In genomic region chr3:159787794-159788205, GRCh38 we compare ENCODE assay signal across 9 cellular contexts. TPM values are rescaled to one million over a fixed set of nuclear protein-coding genes. Genes with fewer than 3 reads are reported as not detected.
DNase-seq lines count a peak whose midpoint lies in the region; ATAC-seq and TF ChIP-seq lines count a peak whose summit lies in the region.
"Had no signal": no experiment of that assay in that cellular context is flagged by ENCODE, and none has a peak within 500 bp of the region (broad histone marks: within the 10 kb centered on the region; RNA-seq: fewer than 3 reads in every experiment).

No MANE protein-coding gene starts in this region.

- TF ChIP-seq CTCF in fibroblast of mammary gland (conservative IDR thresholded peaks at IDR 0.05; ENCODE audit: control insufficient read depth, insufficient read depth, low read depth, low read length), result no peak
- TF ChIP-seq CTCF in neural crest cell (conservative IDR thresholded peaks at IDR 0.05), result no peak
- no peak for TF ChIP-seq CTCF in body of pancreas (IDR thresholded peaks at IDR 0.05)

- H3K4me3 Mint-ChIP-seq in neural crest cell, result no peak overlapping the region
- H3K4me3 Mint-ChIP-seq in activated T-cell treated with anti-CD3 and anti-CD28 coated beads, Interleukin-2, amount 50 U/mL, for 4 hours, result no peak overlapping the region

- H3K27me3 Mint-ChIP-seq in neural crest cell (ENCODE audit: low read depth), result no peaks in the 10 kb centered on the region
- H3K27me3 Mint-ChIP-seq in activated T-cell treated with anti-CD3 and anti-CD28 coated beads, Interleukin-2, amount 50 U/mL, for 4 hours (ENCODE audit: low read depth), result peaks cover 4% of the 10 kb centered on the region

- DNase-seq in EH (ENCODE audit: low read depth) (peak; percentile 68), SJCRH30 (peak; percentile 35 to 54), fibroblast of mammary gland (ENCODE audit: low read depth) (peak; percentile 51), neural crest cell (ENCODE audit: low read depth, low spot score) (no peak), body of pancreas (no peak)
- DNase-seq in activated T-cell treated with anti-CD3 and anti-CD28 coated beads, Interleukin-2, amount 50 U/mL, for 4 hours, result no peak
- DNase-seq: activated T-cell treated with anti-CD3 and anti-CD28 coated beads for 4 hours had no signal

- no peak for TF ChIP-seq POLR2A in body of pancreas (IDR thresholded peaks at IDR 0.05)

- H3K27ac Mint-ChIP-seq in neural crest cell (ENCODE audit: unreplicated experiment), result peak overlapping the region; percentile 19

- H3K36me3 ChIP-seq in SJCRH30 (no peaks in the 10 kb centered on the region), body of pancreas (replicated peaks in 1 of 2; ENCODE audit: insufficient read depth in 1 of 2, low read depth in 2 of 2) (no peaks in the 10 kb centered on the region)

- no peaks in the 10 kb centered on the region for H3K4me1 Mint-ChIP-seq in neural crest cell
- no peaks in the 10 kb centered on the region for H3K4me1 Mint-ChIP-seq in activated T-cell treated with anti-CD3 and anti-CD28 coated beads, Interleukin-2, amount 50 U/mL, for 4 hours (ENCODE audit: low read depth)

- no peaks in the 10 kb centered on the region for H3K9me3 Mint-ChIP-seq in neural crest cell
- H3K9me3 Mint-ChIP-seq in activated T-cell treated with anti-CD3 and anti-CD28 coated beads, Interleukin-2, amount 50 U/mL, for 4 hours, result no peaks in the 10 kb centered on the region

- H3K4me3 ChIP-seq in SJCRH30 (no peak overlapping the region), fibroblast of mammary gland (ENCODE audit: control insufficient read depth, low read depth, low read length) (no peak overlapping the region), body of pancreas (no peak overlapping the region)

- H3K27me3 ChIP-seq in SJCRH30 (no peaks in the 10 kb centered on the region), body of pancreas (no peaks in the 10 kb centered on the region)

- no peaks in the 10 kb centered on the region for H3K36me3 Mint-ChIP-seq in neural crest cell (ENCODE audit: low read depth)
- no peaks in the 10 kb centered on the region for H3K36me3 Mint-ChIP-seq in activated T-cell treated with anti-CD3 and anti-CD28 coated beads, Interleukin-2, amount 50 U/mL, for 4 hours (ENCODE audit: insufficient read depth)

- 54 to 56% methylated on average over 5 of the region's 5 CpGs for WGBS in body of pancreas, 2 donors

- H3K9me3 ChIP-seq in SJCRH30 (replicated peaks) (no peaks in the 10 kb centered on the region), body of pancreas (no peaks in the 10 kb centered on the region)

- intact Hi-C loops in body of pancreas (cut with DNase I), result no loop called here

- H3K27ac ChIP-seq in SJCRH30 (peak overlapping the region; percentile 53), body of pancreas (no peak overlapping the region)

- H3K4me1 ChIP-seq in SJCRH30 (peaks cover 59% of the 10 kb centered on the region), body of pancreas (no peaks in the 10 kb centered on the region)

- ATAC-seq in activated T-cell treated with anti-CD3 and anti-CD28 coated beads, Interleukin-2, amount 50 U/mL, for 4 hours, result no peak
- ATAC-seq in body of pancreas (no peak), HG03571 (IDR thresholded peaks at IDR 0.05; ENCODE audit: unreplicated experiment) (no peak), GM21737 (IDR thresholded peaks at IDR 0.05; ENCODE audit: unreplicated experiment) (no peak)

RNA-seq across cellular contexts. Expression of gene SCHIP1, which starts 51.9 kb away (rescaled TPM):
- 1.5 and 2.2 TPM in 2 replicates for total RNA-seq in SJCRH30 (2014; rRNA removed; shearing (Covaris generic))
- total RNA-seq in neural crest cell (30.3 and 31.6 TPM in 2 replicates), body of pancreas (1 to 10 TPM in 1 of 2 donors, under 1 TPM in 1; 0.66 to 1.3 TPM)
- total RNA-seq in activated T-cell treated with anti-CD3 and anti-CD28 coated beads, Interleukin-2, amount 50 U/mL, for 4 hours, result not detected

Comparison
In these comparisons a context has a peak if more than half of its experiments do, and no peak if none do; other contexts are left out.
1. DNase-seq: peak in EH (single experiment), SJCRH30 (2 of 2) and fibroblast of mammary gland (single experiment); none in neural crest cell (single experiment), activated T-cell treated with anti-CD3 and anti-CD28 coated beads, Interleukin-2, amount 50 U/mL, for 4 hours (single experiment) and body of pancreas (0 of 4).